Comparison of ENCODE assay signal across 8 cellular contexts in genomic region chr7:128530121-128530854, GRCh38. TPM values are rescaled to one million over a fixed set of nuclear protein-coding genes. Genes with fewer than 3 reads are reported as not detected.
A peak's percentile ranks its signal among the peaks of the same experiment; 100 is the strongest.
DNase-seq lines count a peak whose midpoint lies in the region; ATAC-seq and TF ChIP-seq lines count a peak whose summit lies in the region.
"Not testable (repeated sequence)": the region's sequence is repeated elsewhere in the genome, so short reads cannot be mapped to it uniquely, and the experiment has no call there.

No MANE protein-coding gene starts in this region.

- H3K36me3 Mint-ChIP-seq in endothelial cell (ENCODE audit: low read depth, unreplicated experiment): peaks cover 13% of the 10 kb centered on the region

- H3K9ac ChIP-seq in OCI-LY1 (ENCODE audit: low read length) (peak overlapping the region; percentile 75), mesendoderm (ENCODE audit: low read length) (peak overlapping the region; percentile 66)

- peak overlapping the region; percentile 90 for H3K27ac ChIP-seq in OCI-LY1 (ENCODE audit: low read depth, low read length, poor library complexity, severe bottlenecking)
- H3K27ac ChIP-seq in mesendoderm (ENCODE audit: low read depth, low read length): not testable (repeated sequence)

- H3K23ac ChIP-seq in mesendoderm (ENCODE audit: low read length): not testable (repeated sequence)

- H3K9me3 Mint-ChIP-seq in endothelial cell (ENCODE audit: unreplicated experiment): not testable (repeated sequence)

- peak overlapping the region; percentile 88 for H3K27ac Mint-ChIP-seq in endothelial cell (ENCODE audit: unreplicated experiment)

- H4K8ac ChIP-seq in mesendoderm (ENCODE audit: low read depth, low read length): peak overlapping the region; percentile 65

- H3K4me3 ChIP-seq in OCI-LY1 (ENCODE audit: low read depth, low read length, poor library complexity, severe bottlenecking): peak overlapping the region; percentile 70
- not testable (repeated sequence) for H3K4me3 ChIP-seq in mesendoderm (ENCODE audit: low read length)

- not testable (repeated sequence) for H2BK15ac ChIP-seq in mesendoderm (replicated peaks; ENCODE audit: low read depth)

- peak overlapping the region; percentile 97 for H3K4me3 Mint-ChIP-seq in endothelial cell (ENCODE audit: unreplicated experiment)

- not testable (repeated sequence) for H3K9me2 ChIP-seq in OCI-LY1 (ENCODE audit: low read depth, low read length)

- DNase-seq in AG20443 (ENCODE audit: low spot score): peak; percentile 24
- peak; percentile 9 for DNase-seq in GM19240 (ENCODE audit: insufficient read length, low spot score)
- peak; percentile 52 to 55 for DNase-seq in activated T-cell treated with anti-CD3 and anti-CD28 coated beads, Interleukin-2, amount 50 U/mL, for 48 hours
- not testable (repeated sequence) for DNase-seq in endothelial cell (ENCODE audit: low spot score)
- peak; percentile 8 for DNase-seq in mesendoderm
- peak; percentile 49 for DNase-seq in stimulated activated CD4-positive, alpha-beta T cell treated with anti-CD3 and anti-CD28 coated beads, Interleukin-4, amount 100 ng/mL, for 1 hour

- peaks cover 22% of the 10 kb centered on the region for H3K79me2 ChIP-seq in OCI-LY1 (ENCODE audit: insufficient read depth, low read length)
- peaks cover 14% of the 10 kb centered on the region for H3K79me2 ChIP-seq in mesendoderm (ENCODE audit: control insufficient read depth, insufficient read depth, low read length)

- not testable (repeated sequence) for H3K9me3 ChIP-seq in OCI-LY1 (ENCODE audit: low read length)

- not testable (repeated sequence) for H2AK5ac ChIP-seq in mesendoderm (ENCODE audit: low read length)

- not testable (repeated sequence) for H3K79me1 ChIP-seq in mesendoderm (ENCODE audit: low read length)

- H3F3A ChIP-seq in OCI-LY1 (ENCODE audit: insufficient read depth, low read length): not testable (repeated sequence)

- H3K56ac ChIP-seq in mesendoderm (ENCODE audit: low read length): peak overlapping the region; percentile 82

- not testable (repeated sequence) for H2BK5ac ChIP-seq in mesendoderm (ENCODE audit: low read length)

- TF ChIP-seq CTCF in OCI-LY1 (IDR thresholded peaks at IDR 0.05; ENCODE audit: low read length); endothelial cell (IDR thresholded peaks at IDR 0.05; ENCODE audit: unreplicated experiment): not testable (repeated sequence)

- H3K27me3 Mint-ChIP-seq in endothelial cell (ENCODE audit: unreplicated experiment): not testable (repeated sequence)

- not testable (repeated sequence) for H3K27me3 ChIP-seq in OCI-LY1 (ENCODE audit: insufficient read depth, low read length); mesendoderm (ENCODE audit: insufficient read depth, low read length, poor library complexity)

- H4K5ac ChIP-seq in mesendoderm (ENCODE audit: low read length): not testable (repeated sequence)

- peaks cover 53% of the 10 kb centered on the region for H3K4me1 ChIP-seq in OCI-LY1 (ENCODE audit: insufficient read depth, low read length, severe bottlenecking)
- H3K4me1 ChIP-seq in mesendoderm (ENCODE audit: control insufficient read depth, low read depth, low read length): not testable (repeated sequence)

- H3K18ac ChIP-seq in mesendoderm (ENCODE audit: low read length): peak overlapping the region; percentile 92

- H2AFZ ChIP-seq in OCI-LY1 (ENCODE audit: low read length): not testable (repeated sequence)

- H3K4me2 ChIP-seq in OCI-LY1 (ENCODE audit: low read length): peak overlapping the region; percentile 93
- H3K4me2 ChIP-seq in mesendoderm (ENCODE audit: low read length): peak overlapping the region; percentile 25

- WGBS in mesendoderm (ENCODE audit: extremely low coverage, insufficient coverage, low lambda C conversion rate): no CpG with 5 or more reads among the region's 50 CpGs

- peak overlapping the region; percentile 93 for H2BK120ac ChIP-seq in mesendoderm (ENCODE audit: low read depth, low read length)

- H3K4me1 Mint-ChIP-seq in endothelial cell (ENCODE audit: unreplicated experiment): peaks cover 21% of the 10 kb centered on the region

- peak overlapping the region; percentile 83 for H3K4ac ChIP-seq in mesendoderm (ENCODE audit: low read depth, low read length)

- H3K36me3 ChIP-seq in OCI-LY1 (ENCODE audit: insufficient read depth, low read length): peaks cover 18% of the 10 kb centered on the region; the same call in 1 of the 2 replicates
- not testable (repeated sequence) for H3K36me3 ChIP-seq in mesendoderm (ENCODE audit: control insufficient read depth, insufficient read depth, low read length)

- not testable (repeated sequence) for H4K20me1 ChIP-seq in OCI-LY1 (ENCODE audit: insufficient read depth, low read length)

- peak; percentile 22 for ATAC-seq in HG03064 (IDR thresholded peaks at IDR 0.05; ENCODE audit: low read depth, unreplicated experiment)

RNA-seq across cellular contexts. Expression of gene METTL2B, which starts 53.7 kb away (rescaled TPM):
- total RNA-seq in endothelial cell (ENCODE audit: unreplicated experiment): 26.9 TPM
- 28.8 TPM for polyA plus RNA-seq in mesendoderm (2013, experiment 1 of 2)
- polyA plus RNA-seq in mesendoderm (2013, experiment 2 of 2): 27.4 TPM
